1 cellular context compared by ENCODE assay signal in genomic region chr12:4562034-4562657, GRCh38.
TF ChIP-seq lines count a peak whose summit lies in the region.

TSS of gene DYRK4 (plus strand) at chr12:4562208. CDS start at chr12:4562246, 38 bp downstream.

TF ChIP-seq in HepG2, 621 proteins besides CTCF, POLR2A, EP300 and RAD21 (continued from another document and continues in another):
- TF ChIP-seq ZNF318 (CRISPR knock-in tag; IDR thresholded peaks at IDR 0.05) (0 out of 2 replicates have a peak, but pooled peaks have one; percentile 40), ZNF556 (CRISPR knock-in tag; IDR thresholded peaks at IDR 0.05; ENCODE audit: borderline replicate concordance) (0 out of 2 replicates have a peak, but pooled peaks have one; percentile 47), TOE1 (CRISPR knock-in tag; IDR thresholded peaks at IDR 0.05) (no peak), RNF2 (conservative IDR thresholded peaks at IDR 0.05; ENCODE audit: low read depth) (0 out of 2 replicates have a peak, but pooled peaks have one; percentile 63), TFDP2 (CRISPR knock-in tag; IDR thresholded peaks at IDR 0.05) (peak; percentile 67; the same call in 1 of the 2 replicates), ZSCAN9 (CRISPR knock-in tag; IDR thresholded peaks at IDR 0.05; ENCODE audit: borderline replicate concordance) (0 out of 2 replicates have a peak, but pooled peaks have one; percentile 27), ZNF331 (CRISPR knock-in tag; IDR thresholded peaks at IDR 0.05) (no peak; the same call in 1 of the 2 replicates), ZBTB34 (CRISPR knock-in tag; IDR thresholded peaks at IDR 0.05) (0 out of 2 replicates have a peak, but pooled peaks have one; percentile 62), SP5 (CRISPR knock-in tag; IDR thresholded peaks at IDR 0.05; ENCODE audit: borderline replicate concordance, low read depth) (peak; percentile 57; the same call in 1 of the 2 replicates), ZNF274 (CRISPR knock-in tag; IDR thresholded peaks at IDR 0.05) (peak; percentile 60; the same call in 1 of the 2 replicates), KMT2B (CRISPR knock-in tag; IDR thresholded peaks at IDR 0.05) (no peak), XRCC5 (optimal IDR thresholded peaks at IDR 0.05; ENCODE audit: low read length) (peak; percentile 22), MZF1 (CRISPR knock-in tag; IDR thresholded peaks at IDR 0.05; ENCODE audit: borderline replicate concordance) (no peak), AGO2 (optimal IDR thresholded peaks at IDR 0.05; ENCODE audit: low read depth, low read length) (peak; percentile 57), ZNF567 (CRISPR knock-in tag; IDR thresholded peaks at IDR 0.05; ENCODE audit: borderline replicate concordance) (no peak), PREB (CRISPR knock-in tag; IDR thresholded peaks at IDR 0.05) (no peak), ZSCAN29 (CRISPR knock-in tag; conservative IDR thresholded peaks at IDR 0.05) (peak; percentile 54; the same call in 1 of the 2 replicates), TMF1 (CRISPR knock-in tag; IDR thresholded peaks at IDR 0.05; ENCODE audit: low read depth) (0 out of 2 replicates have a peak, but pooled peaks have one; percentile 65), BCL3 (CRISPR knock-in tag; IDR thresholded peaks at IDR 0.05) (0 out of 2 replicates have a peak, but pooled peaks have one; percentile 20), ZNF549 (CRISPR knock-in tag; IDR thresholded peaks at IDR 0.05) (no peak), GMEB2 (CRISPR knock-in tag; IDR thresholded peaks at IDR 0.05; ENCODE audit: low read depth) (no peak), STAT6 (CRISPR knock-in tag; IDR thresholded peaks at IDR 0.05; ENCODE audit: borderline replicate concordance) (no peak), ERF (CRISPR knock-in tag; IDR thresholded peaks at IDR 0.05) (peak; percentile 68), MXI1 (IDR thresholded peaks at IDR 0.05; ENCODE audit: borderline replicate concordance, low read depth, low read length) (peak; percentile 61; the same call in 1 of the 3 replicates), UBTF (CRISPR knock-in tag; IDR thresholded peaks at IDR 0.05) (peak; percentile 66), IRF9 (CRISPR knock-in tag; IDR thresholded peaks at IDR 0.05; ENCODE audit: borderline replicate concordance) (0 out of 2 replicates have a peak, but pooled peaks have one; percentile 59), NR0B2 (CRISPR knock-in tag; IDR thresholded peaks at IDR 0.05) (peak; percentile 82; the same call in 1 of the 2 replicates), EEA1 (CRISPR knock-in tag; IDR thresholded peaks at IDR 0.05; ENCODE audit: borderline replicate concordance) (peak; percentile 76; the same call in 1 of the 2 replicates), NR1H2 (CRISPR knock-in tag; IDR thresholded peaks at IDR 0.05; ENCODE audit: borderline replicate concordance, low read depth) (no peak), ZMYM4 (CRISPR knock-in tag; IDR thresholded peaks at IDR 0.05) (peak; percentile 46; the same call in 1 of the 2 replicates), ZNF546 (CRISPR knock-in tag; conservative IDR thresholded peaks at IDR 0.05) (no peak), ZNF224 (CRISPR knock-in tag; IDR thresholded peaks at IDR 0.05) (no peak)
